ENCODE assay signal across 23 cellular contexts in genomic region chr4:173254646-173255045, GRCh38.
"Had no signal": no experiment of that assay in that cellular context is flagged by ENCODE, and none has a peak within 500 bp of the region (broad histone marks: within the 10 kb centered on the region; RNA-seq: fewer than 3 reads in every experiment).

No MANE protein-coding gene starts in this region.

- ATAC-seq: activated CD4-positive, CD25-positive, alpha-beta regulatory T cell treated with anti-CD3 and anti-CD28 coated beads, Interleukin-2, amount 50 U/mL, for 24 hours; activated naive CD4-positive, alpha-beta T cell treated with anti-CD3 and anti-CD28 coated beads, Interleukin-2, amount 50 U/mL, for 72 hours; esophagus mucosa; gastrocnemius medialis; stimulated activated naive CD8-positive, alpha-beta T cell treated with anti-CD3 and anti-CD28 coated beads, Interleukin-15, Interleukin-2, amounts not matched to agents 100 U/mL and 50 U/mL, for 24 hours had no signal

- H3K27ac ChIP-seq: gastrocnemius medialis, left ventricle myocardium inferior, right atrium auricular region, tibial artery had no signal

- H3K4me1 ChIP-seq: left ventricle myocardium inferior, right atrium auricular region had no signal

- H3K9me3 Mint-ChIP-seq: activated naive CD4-positive, alpha-beta T cell treated with anti-CD3 and anti-CD28 coated beads, Interleukin-2, amount 50 U/mL, for 72 hours; dendritic cell treated with granulocyte-macrophage colony-stimulating factor and Interleukin-4, amounts not matched to agents 40 ng/mL and 50 ng/mL, for 4 days; nephron progenitor cell had no signal

- H3K27ac Mint-ChIP-seq: activated naive CD4-positive, alpha-beta T cell treated with anti-CD3 and anti-CD28 coated beads, Interleukin-2, amount 50 U/mL, for 72 hours; dendritic cell treated with granulocyte-macrophage colony-stimulating factor and Interleukin-4, amounts not matched to agents 40 ng/mL and 50 ng/mL, for 4 days; nephron progenitor cell had no signal

- H3K9me3 ChIP-seq: gastrocnemius medialis, left ventricle myocardium inferior, right atrium auricular region, tibial artery, uterus had no signal

- H3K4me3 ChIP-seq: gastrocnemius medialis, left ventricle myocardium inferior, right atrium auricular region, tibial artery, uterus had no signal

- DNase-seq: activated CD4-positive, alpha-beta T cell treated with anti-CD3 and anti-CD28 coated beads, Interleukin-2, amount 50 U/mL, for 1 hour; activated CD8-positive, alpha-beta memory T cell treated with anti-CD3 and anti-CD28 coated beads for 24 hours; activated CD8-positive, alpha-beta memory T cell treated with anti-CD3 and anti-CD28 coated beads, Interleukin-2, amount 50 U/mL, for 48 hours; activated effector memory CD4-positive, alpha-beta T cell treated with anti-CD3 and anti-CD28 coated beads, Interleukin-2, amount 50 U/mL, for 16 hours; activated T-cell treated with anti-CD3 and anti-CD28 coated beads, Interleukin-2, amount 50 U/mL, for 48 hours; effector CD8-positive, alpha-beta T cell; gastrocnemius medialis; head of caudate nucleus; left ventricle myocardium inferior; mammary epithelial cell; nephron progenitor cell; occipital lobe; posterior cingulate gyrus; stimulated activated CD4-positive, alpha-beta T cell treated with anti-CD3 and anti-CD28 coated beads, Interleukin-2, amount 100 ng/mL, for 24 hours; stimulated activated naive CD8-positive, alpha-beta T cell treated with anti-CD3 and anti-CD28 coated beads, Interleukin-15, Interleukin-2, amounts not matched to agents 100 U/mL and 50 U/mL, for 24 hours; substantia nigra; tibial artery; uterus had no signal

- H3K36me3 ChIP-seq: gastrocnemius medialis, left ventricle myocardium inferior, right atrium auricular region, tibial artery, uterus had no signal

- H3K4me3 Mint-ChIP-seq: dendritic cell treated with granulocyte-macrophage colony-stimulating factor and Interleukin-4, amounts not matched to agents 40 ng/mL and 50 ng/mL, for 4 days; nephron progenitor cell had no signal

- H3K27me3 Mint-ChIP-seq: dendritic cell treated with granulocyte-macrophage colony-stimulating factor and Interleukin-4, amounts not matched to agents 40 ng/mL and 50 ng/mL, for 4 days had no signal

- H3K27me3 ChIP-seq: right atrium auricular region, tibial artery, uterus had no signal

- H3K36me3 Mint-ChIP-seq: activated naive CD4-positive, alpha-beta T cell treated with anti-CD3 and anti-CD28 coated beads, Interleukin-2, amount 50 U/mL, for 72 hours had no signal
